In the genomic region with DNA sequence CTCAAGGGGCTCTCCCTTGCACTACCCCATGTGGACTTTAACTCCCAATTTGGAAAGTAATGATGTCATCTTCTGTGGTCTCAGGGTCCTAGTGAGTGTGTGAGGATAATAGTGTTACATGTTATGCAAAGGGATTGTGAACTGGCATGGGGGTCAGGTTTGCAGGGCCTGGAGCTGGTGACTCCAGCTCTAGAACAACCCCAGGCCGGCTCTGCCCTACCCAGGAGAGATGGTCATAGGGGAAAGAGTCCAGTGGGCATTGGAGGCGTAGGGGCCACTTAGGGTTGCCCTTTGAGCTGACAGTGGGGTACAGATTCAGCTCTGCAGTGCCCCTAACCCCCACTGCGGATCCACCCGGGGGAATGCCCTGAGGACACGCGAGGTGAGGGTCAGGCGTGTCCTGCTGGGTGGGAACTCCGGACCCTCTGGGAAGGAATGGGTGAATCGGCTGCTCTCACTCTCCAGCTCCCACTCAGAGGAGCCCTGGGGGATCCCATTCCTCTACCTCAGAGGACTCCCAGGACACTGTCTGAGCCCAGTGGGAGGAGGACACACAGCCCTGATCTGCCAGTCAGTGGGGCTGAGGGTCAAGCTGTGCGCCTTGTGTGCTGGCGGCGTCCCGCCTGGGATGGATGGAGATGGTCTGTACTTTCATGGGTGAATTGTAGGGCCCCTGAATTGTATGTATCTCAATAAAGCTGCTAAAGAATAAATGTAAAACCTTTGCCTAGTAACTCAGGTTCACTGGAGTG, we compare ENCODE assay signal across 11 cellular contexts. TPM values are rescaled to one million over a fixed set of nuclear protein-coding genes. Genes with fewer than 3 reads are reported as not detected.
A peak's percentile ranks its signal among the peaks of the same experiment; 100 is the strongest.
DNase-seq lines count a peak whose midpoint lies in the region; ATAC-seq and TF ChIP-seq lines count a peak whose summit lies in the region.
"Had no signal": no experiment of that assay in that cellular context is flagged by ENCODE, and none has a peak within 500 bp of the region (broad histone marks: within the 10 kb centered on the region; RNA-seq: fewer than 3 reads in every experiment).

No MANE protein-coding gene starts in this region.

- H3K36me3 Mint-ChIP-seq in activated CD4-positive, alpha-beta memory T cell treated with anti-CD3 and anti-CD28 coated beads, Interleukin-2, amount 10 ng/mL, durations not matched to agents 7 days and 5 days (ENCODE audit: low read depth), result no peaks in the 10 kb centered on the region
- no peaks in the 10 kb centered on the region for H3K36me3 Mint-ChIP-seq in activated CD4-positive, alpha-beta memory T cell treated with anti-CD3 and anti-CD28 coated beads for 36 hours
- no peaks in the 10 kb centered on the region for H3K36me3 Mint-ChIP-seq in activated B cell treated with CpG ODN at 0.5 μM for 24 hours (ENCODE audit: low read depth)

- H3K27me3 Mint-ChIP-seq in activated CD4-positive, alpha-beta memory T cell treated with anti-CD3 and anti-CD28 coated beads, Interleukin-2, amount 10 ng/mL, durations not matched to agents 7 days and 5 days, result peaks cover 56% of the 10 kb centered on the region
- peaks cover 51% of the 10 kb centered on the region for H3K27me3 Mint-ChIP-seq in activated CD4-positive, alpha-beta memory T cell treated with anti-CD3 and anti-CD28 coated beads for 36 hours
- H3K27me3 Mint-ChIP-seq in activated B cell treated with CpG ODN at 0.5 μM for 24 hours, result peaks cover 49% of the 10 kb centered on the region

- H3K4me1 Mint-ChIP-seq in activated CD4-positive, alpha-beta memory T cell treated with anti-CD3 and anti-CD28 coated beads, Interleukin-2, amount 10 ng/mL, durations not matched to agents 7 days and 5 days, result peaks cover 37% of the 10 kb centered on the region
- H3K4me1 Mint-ChIP-seq in activated CD4-positive, alpha-beta memory T cell treated with anti-CD3 and anti-CD28 coated beads for 36 hours (ENCODE audit: low read depth), result peaks cover 27% of the 10 kb centered on the region
- H3K4me1 Mint-ChIP-seq in activated B cell treated with CpG ODN at 0.5 μM for 24 hours, result peaks cover 18% of the 10 kb centered on the region

- CTCF ChIA-PET in activated CD4-positive, alpha-beta memory T cell treated with anti-CD3 and anti-CD28 coated beads, Interleukin-2, amount 10 ng/mL, durations not matched to agents 7 days and 5 days (lab: Charles Lee), result interaction anchor here (1.0 to 2.1 kb wide), 6 partner anchors 9 to 130 kb away, joined by 3 to 6 read pairs (median 4); no protein-coding TSS in a partner anchor
- CTCF ChIA-PET in activated CD4-positive, alpha-beta memory T cell treated with anti-CD3 and anti-CD28 coated beads for 36 hours (lab: Charles Lee), result interaction anchor here (1.5 kb wide), 1 partner anchor 15 kb away, joined by 3 read pairs; no protein-coding TSS in a partner anchor
- CTCF ChIA-PET in activated B cell treated with CpG ODN at 0.5 μM for 24 hours (lab: Charles Lee), result no interaction called here

- no peak for TF ChIP-seq CTCF in activated B cell treated with CpG ODN at 0.5 μM for 24 hours (IDR thresholded peaks at IDR 0.05)

- H3K4me3 Mint-ChIP-seq in activated CD4-positive, alpha-beta memory T cell treated with anti-CD3 and anti-CD28 coated beads, Interleukin-2, amount 10 ng/mL, durations not matched to agents 7 days and 5 days, result peak overlapping the region; percentile 11
- no peak overlapping the region for H3K4me3 Mint-ChIP-seq in activated CD4-positive, alpha-beta memory T cell treated with anti-CD3 and anti-CD28 coated beads for 36 hours
- no peak overlapping the region for H3K4me3 Mint-ChIP-seq in activated B cell treated with CpG ODN at 0.5 μM for 24 hours

- no peak overlapping the region for H3K27ac Mint-ChIP-seq in activated CD4-positive, alpha-beta memory T cell treated with anti-CD3 and anti-CD28 coated beads, Interleukin-2, amount 10 ng/mL, durations not matched to agents 7 days and 5 days
- H3K27ac Mint-ChIP-seq in activated CD4-positive, alpha-beta memory T cell treated with anti-CD3 and anti-CD28 coated beads for 36 hours, result no peak overlapping the region
- no peak overlapping the region for H3K27ac Mint-ChIP-seq in activated B cell treated with CpG ODN at 0.5 μM for 24 hours

- no peak for DNase-seq in activated CD4-positive, alpha-beta memory T cell treated with anti-CD3 and anti-CD28 coated beads, Interleukin-2, amount 10 ng/mL, durations not matched to agents 7 days and 5 days
- no peak for DNase-seq in activated CD4-positive, alpha-beta memory T cell treated with anti-CD3 and anti-CD28 coated beads for 36 hours
- DNase-seq in activated B cell treated with CpG ODN at 0.5 μM for 24 hours, result peak; percentile 14
- peak; percentile 40 for DNase-seq in left lobe of liver (ENCODE audit: low spot score)
- DNase-seq in stimulated activated CD8-positive, alpha-beta memory T cell treated with anti-CD3 and anti-CD28 coated beads, Interleukin-4, amount 100 ng/mL, for 48 hours, result peak; percentile 18
- no peak for DNase-seq in SIG-M5 (lab: John Stamatoyannopoulos, UW)
- no peak for DNase-seq in 8988T
- DNase-seq: ACHN, islet precursor cell, NCI-H2227 treated with DMSO at 0.1 percent for 48 hours had no signal

- no peaks in the 10 kb centered on the region for H3K9me3 Mint-ChIP-seq in activated CD4-positive, alpha-beta memory T cell treated with anti-CD3 and anti-CD28 coated beads, Interleukin-2, amount 10 ng/mL, durations not matched to agents 7 days and 5 days
- H3K9me3 Mint-ChIP-seq in activated CD4-positive, alpha-beta memory T cell treated with anti-CD3 and anti-CD28 coated beads for 36 hours, result no peaks in the 10 kb centered on the region
- no peaks in the 10 kb centered on the region for H3K9me3 Mint-ChIP-seq in activated B cell treated with CpG ODN at 0.5 μM for 24 hours

- POLR2A ChIA-PET in activated CD4-positive, alpha-beta memory T cell treated with anti-CD3 and anti-CD28 coated beads, Interleukin-2, amount 10 ng/mL, durations not matched to agents 7 days and 5 days (lab: Charles Lee), result interaction anchor here (1.0 to 1.4 kb wide), 2 partner anchors 49 to 113 kb away, joined by 3 to 4 read pairs; a partner anchor contains a TSS
- POLR2A ChIA-PET in activated CD4-positive, alpha-beta memory T cell treated with anti-CD3 and anti-CD28 coated beads for 36 hours (lab: Charles Lee), result no interaction called here
- POLR2A ChIA-PET in activated B cell treated with CpG ODN at 0.5 μM for 24 hours (lab: Charles Lee), result no interaction called here

- intact Hi-C loops in activated CD4-positive, alpha-beta memory T cell treated with anti-CD3 and anti-CD28 coated beads for 36 hours (cut with micrococcal nuclease), result no loop called here
- intact Hi-C loops in activated B cell treated with CpG ODN at 0.5 μM for 24 hours (cut with micrococcal nuclease), result loop anchor here (10.0 kb wide), 1 partner anchor 639 kb away; no protein-coding TSS in a partner anchor

- ATAC-seq in activated B cell treated with CpG ODN at 0.5 μM for 24 hours (ENCODE audit: low read depth) (no peak), left lobe of liver (no peak), GM18861 (IDR thresholded peaks at IDR 0.05; ENCODE audit: unreplicated experiment) (no peak)

RNA-seq across cellular contexts. Expression of a gene that starts 2.5 kb away (rescaled TPM):
- total RNA-seq in activated CD4-positive, alpha-beta memory T cell treated with anti-CD3 and anti-CD28 coated beads, Interleukin-2, amount 10 ng/mL, durations not matched to agents 7 days and 5 days, result 1 to 10 TPM; 3.6 to 3.7 TPM
- 1 to 10 TPM in 1 of 2 experiments, under 1 TPM in 1; 0.41 to 1.1 TPM for total RNA-seq in activated CD4-positive, alpha-beta memory T cell treated with anti-CD3 and anti-CD28 coated beads for 36 hours
- total RNA-seq in activated B cell treated with CpG ODN at 0.5 μM for 24 hours, result 0.16 and 1.1 TPM in 2 replicates
- 1.6 TPM for total RNA-seq in left lobe of liver

Comparison
In these comparisons a context has a peak if more than half of its experiments do, and no peak if none do; other contexts are left out.
1. DNase-seq: peak in activated B cell treated with CpG ODN at 0.5 μM for 24 hours (single experiment), left lobe of liver (single experiment) and stimulated activated CD8-positive, alpha-beta memory T cell treated with anti-CD3 and anti-CD28 coated beads, Interleukin-4, amount 100 ng/mL, for 48 hours (single experiment); none in activated CD4-positive, alpha-beta memory T cell treated with anti-CD3 and anti-CD28 coated beads, Interleukin-2, amount 10 ng/mL, durations not matched to agents 7 days and 5 days (single experiment), activated CD4-positive, alpha-beta memory T cell treated with anti-CD3 and anti-CD28 coated beads for 36 hours (single experiment), SIG-M5 (single experiment) and 8988T (single experiment).